9 cellular contexts compared by ENCODE assay signal in genomic region chr16:50093607-50094570, GRCh38. TPM values are rescaled to one million over a fixed set of nuclear protein-coding genes. Genes with fewer than 3 reads are reported as not detected.
A peak's percentile ranks its signal among the peaks of the same experiment; 100 is the strongest.
DNase-seq lines count a peak whose midpoint lies in the region; ATAC-seq and TF ChIP-seq lines count a peak whose summit lies in the region.
"Had no signal": no experiment of that assay in that cellular context is flagged by ENCODE, and none has a peak within 500 bp of the region (broad histone marks: within the 10 kb centered on the region; RNA-seq: fewer than 3 reads in every experiment).

No MANE protein-coding gene starts in this region.

- no peaks in the 10 kb centered on the region for H4K20me1 ChIP-seq in mammary epithelial cell (ENCODE audit: insufficient read depth, low read length)

- H3K27ac Mint-ChIP-seq in central memory CD8-positive, alpha-beta T cell (ENCODE audit: low read depth): no peak overlapping the region
- H3K27ac Mint-ChIP-seq in memory B cell: no peak overlapping the region

- no peak for TF ChIP-seq POLR2A in breast epithelium (IDR thresholded peaks at IDR 0.05)

- no peaks in the 10 kb centered on the region for H3K79me2 ChIP-seq in mammary epithelial cell (ENCODE audit: insufficient read depth, low read length)

- H3K36me3 ChIP-seq in breast epithelium (no peaks in the 10 kb centered on the region), mammary epithelial cell (ENCODE audit: insufficient read depth, low read length) (peaks cover 9% of the 10 kb centered on the region), aorta (ENCODE audit: control insufficient read depth in 1 of 2, insufficient read depth in 2 of 2, low read length in 1 of 2) (no peaks in the 10 kb centered on the region)

- no peaks in the 10 kb centered on the region for H3K9me3 Mint-ChIP-seq in central memory CD8-positive, alpha-beta T cell
- no peaks in the 10 kb centered on the region for H3K9me3 Mint-ChIP-seq in memory B cell

- H3K4me1 ChIP-seq in breast epithelium (no peaks in the 10 kb centered on the region), mammary epithelial cell (ENCODE audit: insufficient read depth, low read length) (peaks cover under 1% of the 10 kb centered on the region), aorta (ENCODE audit: control insufficient read depth in 1 of 2, insufficient read depth in 2 of 2, low read length in 2 of 2) (no peaks in the 10 kb centered on the region)

- ATAC-seq in central memory CD8-positive, alpha-beta T cell (replicated peaks; ENCODE audit: extremely low read depth, poor library complexity, severe bottlenecking): peak; percentile 64
- ATAC-seq in memory B cell (ENCODE audit: low read depth) (peak; percentile 26), aorta (ENCODE audit: low FRiP score) (peak; percentile 56), GM18873 (IDR thresholded peaks at IDR 0.05; ENCODE audit: low FRiP score, unreplicated experiment) (no peak), HG02763 (IDR thresholded peaks at IDR 0.05; ENCODE audit: unreplicated experiment) (no peak), HG03039 (IDR thresholded peaks at IDR 0.05; ENCODE audit: unreplicated experiment) (no peak)

- CTCF ChIA-PET in mammary epithelial cell (lab: Charles Lee; ENCODE audit: low non-redundant PET): no interaction called here

- no peaks in the 10 kb centered on the region for H3K27me3 Mint-ChIP-seq in central memory CD8-positive, alpha-beta T cell
- no peaks in the 10 kb centered on the region for H3K27me3 Mint-ChIP-seq in memory B cell

- no peak overlapping the region for H3K9ac ChIP-seq in mammary epithelial cell (ENCODE audit: insufficient read depth, low read length)

- DNase-seq in breast epithelium (ENCODE audit: low spot score in 2 of 2): peak in 1 of 2 donors; percentile 48
- no peak for DNase-seq in mammary epithelial cell
- peak in 1 of 2 donors; percentile 10 for DNase-seq in central memory CD8-positive, alpha-beta T cell (ENCODE audit: low spot score in 2 of 2)
- DNase-seq in memory B cell (ENCODE audit: low spot score in 2 of 2): no peak
- DNase-seq in aorta: peak; percentile 79 to 89
- DNase-seq: stimulated activated CD4-positive, alpha-beta T cell treated with anti-CD3 and anti-CD28 coated beads, Interleukin-15, amount 100 ng/mL, for 24 hours had no signal

- H3K36me3 Mint-ChIP-seq in central memory CD8-positive, alpha-beta T cell (ENCODE audit: insufficient read depth): peaks cover 20% of the 10 kb centered on the region
- peaks cover 18% of the 10 kb centered on the region for H3K36me3 Mint-ChIP-seq in memory B cell

- no peaks in the 10 kb centered on the region for H3K27me3 ChIP-seq in breast epithelium
- H3K27me3 ChIP-seq in mammary epithelial cell (ENCODE audit: insufficient read depth, low read length): no peaks in the 10 kb centered on the region
- H3K27me3 ChIP-seq in aorta (ENCODE audit: control insufficient read depth in 1 of 2, insufficient read depth in 2 of 2, low read length in 1 of 2): no peaks in the 10 kb centered on the region

- no peak overlapping the region for H3K4me3 ChIP-seq in breast epithelium
- H3K4me3 ChIP-seq in mammary epithelial cell (replicated peaks in 1 of 3; ENCODE audit: insufficient read depth in 1 of 3, low read depth in 2 of 3, low read length in 3 of 3): no peak overlapping the region
- no peak overlapping the region for H3K4me3 ChIP-seq in aorta (ENCODE audit: low read length in 2 of 2)

- dilution Hi-C loops in mammary epithelial cell (cut with HindIII; ENCODE audit: low sequenced_read_pairs): no loop called here

- WGBS in mammary epithelial cell (ENCODE audit: low coverage, missing lambda C conversion rate): 66% methylated on average over 10 of the region's 13 CpGs
- WGBS in aorta, 2 donors: 82% methylated on average over 13 of the region's 13 CpGs

- in situ Hi-C loops in mammary epithelial cell (cut with MboI; ENCODE audit: low sequenced_read_pairs in 2 of 2): no loop called here

- TF ChIP-seq CTCF in breast epithelium (IDR thresholded peaks at IDR 0.05) (no peak), mammary epithelial cell (conservative IDR thresholded peaks at IDR 0.05 in 1 of 2, IDR thresholded peaks at IDR 0.05 in 1 of 2; ENCODE audit: extremely low read depth in 1 of 2, insufficient read depth in 1 of 2, low read depth in 1 of 2, low read length in 2 of 2) (no peak)

- no peak overlapping the region for H3K4me2 ChIP-seq in mammary epithelial cell (ENCODE audit: insufficient read depth, low read depth, low read length)

- no peak overlapping the region for H3K4me3 Mint-ChIP-seq in central memory CD8-positive, alpha-beta T cell
- no peak overlapping the region for H3K4me3 Mint-ChIP-seq in memory B cell

- H2AFZ ChIP-seq in mammary epithelial cell (ENCODE audit: low read depth, low read length): no peak overlapping the region

- H3K27ac ChIP-seq in breast epithelium: peak overlapping the region; percentile 52 to 73
- H3K27ac ChIP-seq in mammary epithelial cell (ENCODE audit: insufficient read depth, low read depth, low read length): no peak overlapping the region
- H3K27ac ChIP-seq in aorta (ENCODE audit: low read depth in 1 of 2, low read length in 2 of 2): no peak overlapping the region

- intact Hi-C loops in breast epithelium (cut with DNase I; ENCODE audit: low total_unique reads) (no loop called here), mammary epithelial cell (cut with micrococcal nuclease) (no loop called here), aorta (cut with DNase I) (no loop called here)

- BruUV-seq in mammary epithelial cell (replicated peaks; lab: Mats Ljungman, UMichigan): no TSS peak

- H3K9me3 ChIP-seq in breast epithelium (no peaks in the 10 kb centered on the region), mammary epithelial cell (replicated peaks; ENCODE audit: insufficient read depth, low read length) (no peaks in the 10 kb centered on the region), aorta (ENCODE audit: control insufficient read depth, low read length) (no peaks in the 10 kb centered on the region)

- no peaks in the 10 kb centered on the region for H3K4me1 Mint-ChIP-seq in central memory CD8-positive, alpha-beta T cell
- H3K4me1 Mint-ChIP-seq in memory B cell: no peaks in the 10 kb centered on the region

RNA-seq across cellular contexts. Expression of gene HEATR3, which starts 28.1 kb away (rescaled TPM):
- total RNA-seq in breast epithelium: 10 to 100 TPM; 16.6 to 31.1 (median 18.4) TPM
- 10 to 100 TPM; 18.7 to 23.8 TPM for total RNA-seq in mammary epithelial cell
- polyA plus RNA-seq in mammary epithelial cell: 17.3 TPM
- polyA minus RNA-seq in mammary epithelial cell: 17.6 TPM
- 10 to 100 TPM in 1 of 2 donors, 1 to 10 TPM in 1; 9.4 to 17.9 TPM for total RNA-seq in aorta
- 1 to 10 TPM; 3.7 to 4.6 TPM for polyA plus RNA-seq in aorta

RNA-seq across cellular contexts. Expression of gene TENT4B, which starts 59.2 kb away (rescaled TPM):
- total RNA-seq in breast epithelium (10 to 100 TPM; 13.4 to 16.4 (median 13.6) TPM), mammary epithelial cell (10 to 100 TPM; 10.3 to 14.5 TPM), aorta (10 to 100 TPM; 13.2 to 13.9 TPM)
- polyA plus RNA-seq in mammary epithelial cell (10.6 TPM), aorta (1 to 10 TPM; 4.5 to 6.5 TPM)
- polyA minus RNA-seq in mammary epithelial cell: 5.3 TPM

Comparison
In these comparisons a context has a peak if more than half of its experiments do, and no peak if none do; other contexts are left out.
1. H3K27ac ChIP-seq: peak in breast epithelium (2 of 2); none in mammary epithelial cell (single experiment) and aorta (0 of 2).
2. DNase-seq: peak in aorta (2 of 2); none in mammary epithelial cell (single experiment) and memory B cell (0 of 2).
3. ATAC-seq: peak in central memory CD8-positive, alpha-beta T cell (single experiment), memory B cell (single experiment) and aorta (single experiment); none in GM18873 (single experiment), HG02763 (single experiment) and HG03039 (single experiment).